In the genomic region with DNA sequence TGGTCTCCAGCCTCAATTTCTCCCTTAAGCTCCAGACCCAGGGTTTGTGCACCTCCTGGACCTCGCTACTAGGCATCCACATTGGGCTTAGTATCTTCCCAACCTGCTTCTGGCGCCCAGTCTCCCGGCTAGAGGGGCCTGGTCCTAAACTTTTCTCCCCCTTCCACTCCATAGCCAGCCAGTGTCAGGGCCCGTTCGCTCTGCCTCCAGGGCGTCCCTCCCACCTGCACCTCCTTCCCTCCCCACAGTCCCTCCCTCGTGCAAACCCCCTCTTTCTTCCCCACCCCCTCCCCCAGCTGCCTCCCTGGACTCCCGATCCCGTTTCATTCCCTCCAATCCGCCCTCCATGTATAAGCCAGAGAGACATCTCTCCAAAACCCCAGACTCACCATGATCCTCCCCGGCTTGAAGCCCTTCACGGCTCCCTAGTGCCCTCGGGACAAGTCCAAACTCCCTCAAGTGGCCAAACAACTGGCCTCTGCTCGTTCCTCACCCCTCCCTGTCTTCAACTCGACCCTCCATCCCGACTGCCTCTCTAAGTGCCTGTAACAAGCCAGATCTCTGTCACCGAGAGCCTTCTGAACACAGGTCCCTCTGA, we compare ENCODE assay signal across 8 cellular contexts. TPM values are rescaled to one million over a fixed set of nuclear protein-coding genes. Genes with fewer than 3 reads are reported as not detected.
DNase-seq lines count a peak whose midpoint lies in the region; ATAC-seq and TF ChIP-seq lines count a peak whose summit lies in the region.

No MANE protein-coding gene starts in this region.

- H3K27ac ChIP-seq in body of pancreas = peak overlapping the region; percentile 14 to 89 (median 66)

- TF ChIP-seq CTCF in GM12872 (IDR thresholded peaks at IDR 0.05; ENCODE audit: insufficient read depth, low read depth, low read length) (peak; percentile 24; the same call in 1 of the 3 replicates), body of pancreas (IDR thresholded peaks at IDR 0.05) (no peak)

- H3K36me3 Mint-ChIP-seq in immature natural killer cell = no peaks in the 10 kb centered on the region
- peaks cover 18% of the 10 kb centered on the region for H3K36me3 Mint-ChIP-seq in stimulated activated effector memory CD8-positive, alpha-beta T cell treated with anti-CD3 and anti-CD28 coated beads, Interleukin-12 subunit alpha, Interleukin-12 subunit beta, amount 100 ng/mL, for 72 hours

- no peaks in the 10 kb centered on the region for H3K27me3 ChIP-seq in body of pancreas

- peak; percentile 24 for DNase-seq in LoVo (ENCODE audit: low spot score)
- DNase-seq in body of pancreas = peak in 3 of 4 donors; percentile 24 to 38 (median 33)
- DNase-seq in immature natural killer cell = no peak
- no peak for DNase-seq in stimulated activated effector memory CD8-positive, alpha-beta T cell treated with anti-CD3 and anti-CD28 coated beads, Interleukin-12 subunit alpha, Interleukin-12 subunit beta, amount 100 ng/mL, for 72 hours (ENCODE audit: low spot score in 2 of 2)
- no peak for DNase-seq in NCI-H2107 (lab: John Stamatoyannopoulos, UW)
- no peak for DNase-seq in SKM-1 treated with dmso at 0.1 percent for 144 hours (lab: John Stamatoyannopoulos, UW; ENCODE audit: unreplicated experiment)
- no peak for DNase-seq in amniotic stem cell (lab: John Stamatoyannopoulos, UW)

- peaks cover 57 to 71% of the 10 kb centered on the region in 2 donors for H3K4me1 Mint-ChIP-seq in immature natural killer cell
- peaks cover 63% of the 10 kb centered on the region for H3K4me1 Mint-ChIP-seq in stimulated activated effector memory CD8-positive, alpha-beta T cell treated with anti-CD3 and anti-CD28 coated beads, Interleukin-12 subunit alpha, Interleukin-12 subunit beta, amount 100 ng/mL, for 72 hours

- peaks cover 12 to 19% (median 12%) of the 10 kb centered on the region in 3 donors for H3K27me3 Mint-ChIP-seq in immature natural killer cell (ENCODE audit: low read depth in 3 of 3)

- intact Hi-C loops in body of pancreas (cut with DNase I) = loop anchor here (10.0 kb wide), 1 partner anchor 74 kb away; a partner anchor contains a TSS

- H3K4me1 ChIP-seq in body of pancreas = peaks cover 41% of the 10 kb centered on the region

- H3K4me3 Mint-ChIP-seq in immature natural killer cell = peak overlapping the region; percentile 91 to 99 (median 97)
- H3K4me3 Mint-ChIP-seq in stimulated activated effector memory CD8-positive, alpha-beta T cell treated with anti-CD3 and anti-CD28 coated beads, Interleukin-12 subunit alpha, Interleukin-12 subunit beta, amount 100 ng/mL, for 72 hours = peak overlapping the region; percentile 98

- peak overlapping the region; percentile 83 to 99 (median 94) for H3K27ac Mint-ChIP-seq in immature natural killer cell
- H3K27ac Mint-ChIP-seq in stimulated activated effector memory CD8-positive, alpha-beta T cell treated with anti-CD3 and anti-CD28 coated beads, Interleukin-12 subunit alpha, Interleukin-12 subunit beta, amount 100 ng/mL, for 72 hours = peak overlapping the region; percentile 96

- H3K36me3 ChIP-seq in body of pancreas (replicated peaks in 1 of 2; ENCODE audit: insufficient read depth in 1 of 2, low read depth in 2 of 2) = no peaks in the 10 kb centered on the region

- H3K4me3 ChIP-seq in body of pancreas = peak overlapping the region; percentile 52 to 70

- WGBS in body of pancreas, 2 donors = 1 to 3% methylated on average over 17 of the region's 17 CpGs

- no peak for ATAC-seq in body of pancreas
- peak; percentile 32 for ATAC-seq in stimulated activated effector memory CD8-positive, alpha-beta T cell treated with anti-CD3 and anti-CD28 coated beads, Interleukin-12 subunit alpha, Interleukin-12 subunit beta, amount 100 ng/mL, for 72 hours

- TF ChIP-seq POLR2A in body of pancreas (IDR thresholded peaks at IDR 0.05) = no peak

- no peaks in the 10 kb centered on the region for H3K9me3 Mint-ChIP-seq in immature natural killer cell
- H3K9me3 Mint-ChIP-seq in stimulated activated effector memory CD8-positive, alpha-beta T cell treated with anti-CD3 and anti-CD28 coated beads, Interleukin-12 subunit alpha, Interleukin-12 subunit beta, amount 100 ng/mL, for 72 hours = no peaks in the 10 kb centered on the region

- no peaks in the 10 kb centered on the region for H3K9me3 ChIP-seq in body of pancreas

RNA-seq across cellular contexts. Expression of a gene that starts 1.0 kb away (rescaled TPM):
- 10 to 100 TPM; 41.5 to 77.8 TPM for total RNA-seq in body of pancreas
- polyA plus RNA-seq in immature natural killer cell = 10 to 100 TPM in 1 of 3 donors, 1 to 10 TPM in 2; 2.9 to 17.8 (median 3.9) TPM

RNA-seq across cellular contexts. Expression of a gene that starts 5.4 kb away (rescaled TPM):
- total RNA-seq in body of pancreas = 1 to 10 TPM; 1.3 to 6.0 TPM
- 1,000 to 10,000 TPM in 2 of 3 donors, 100 to 1,000 TPM in 1; 990 to 1,609 (median 1,254) TPM for polyA plus RNA-seq in immature natural killer cell

RNA-seq across cellular contexts. Expression of a gene that starts 20.6 kb away (rescaled TPM):
- total RNA-seq in body of pancreas = 1 to 10 TPM; 2.0 to 5.7 TPM
- 10 to 100 TPM in 1 of 3 donors, 1 to 10 TPM in 2; 4.8 to 16.0 (median 5.4) TPM for polyA plus RNA-seq in immature natural killer cell

RNA-seq across cellular contexts. Expression of a gene that starts 45.0 kb away (rescaled TPM):
- total RNA-seq in body of pancreas = not detected
- 1 to 10 TPM; 2.2 to 4.8 (median 2.3) TPM for polyA plus RNA-seq in immature natural killer cell

RNA-seq across cellular contexts. Expression of a gene that starts 49.7 kb away (rescaled TPM):
- 10 to 100 TPM; 16.9 to 49.8 TPM for total RNA-seq in body of pancreas
- polyA plus RNA-seq in immature natural killer cell = 10 to 100 TPM; 18.9 to 48.1 (median 31.6) TPM

Comparison
In these comparisons a context has a peak if more than half of its experiments do, and no peak if none do; other contexts are left out.
1. DNase-seq: peak in LoVo (single experiment) and body of pancreas (3 of 4); none in immature natural killer cell (0 of 3), stimulated activated effector memory CD8-positive, alpha-beta T cell treated with anti-CD3 and anti-CD28 coated beads, Interleukin-12 subunit alpha, Interleukin-12 subunit beta, amount 100 ng/mL, for 72 hours (0 of 2), NCI-H2107 (single experiment), SKM-1 treated with dmso at 0.1 percent for 144 hours (single experiment) and amniotic stem cell (single experiment).